8 cellular contexts compared by ENCODE assay signal in genomic region chr10:102280397-102281015, GRCh38. TPM values are rescaled to one million over a fixed set of nuclear protein-coding genes. Genes with fewer than 3 reads are reported as not detected.
DNase-seq lines count a peak whose midpoint lies in the region; ATAC-seq and TF ChIP-seq lines count a peak whose summit lies in the region.

No MANE protein-coding gene starts in this region.

- peak overlapping the region; percentile 68 for H3K4me3 Mint-ChIP-seq in activated CD4-positive, alpha-beta T cell treated with anti-CD3 and anti-CD28 coated beads, Interleukin-2, amount 10 ng/mL, durations not matched to agents 24 days and 14 days
- H3K4me3 Mint-ChIP-seq in activated B cell treated with CpG ODN at 0.5 μM for 24 hours: peak overlapping the region; percentile 55

- no peak overlapping the region for H3K27ac ChIP-seq in stomach smooth muscle (ENCODE audit: low read length)

- peak overlapping the region; percentile 17 to 50 for H3K4me3 ChIP-seq in stomach smooth muscle (ENCODE audit: low read length in 2 of 2)

- peaks cover 9% of the 10 kb centered on the region for H3K4me1 ChIP-seq in stomach smooth muscle (ENCODE audit: control insufficient read depth, insufficient read depth, low read length)

- peak overlapping the region; percentile 77 for H3K27ac Mint-ChIP-seq in activated CD4-positive, alpha-beta T cell treated with anti-CD3 and anti-CD28 coated beads, Interleukin-2, amount 10 ng/mL, durations not matched to agents 24 days and 14 days
- H3K27ac Mint-ChIP-seq in activated B cell treated with CpG ODN at 0.5 μM for 24 hours: peak overlapping the region; percentile 57

- peaks cover 50% of the 10 kb centered on the region for H3K4me1 Mint-ChIP-seq in activated CD4-positive, alpha-beta T cell treated with anti-CD3 and anti-CD28 coated beads, Interleukin-2, amount 10 ng/mL, durations not matched to agents 24 days and 14 days
- peaks cover 32% of the 10 kb centered on the region for H3K4me1 Mint-ChIP-seq in activated B cell treated with CpG ODN at 0.5 μM for 24 hours

- no peak for TF ChIP-seq CTCF in activated B cell treated with CpG ODN at 0.5 μM for 24 hours (IDR thresholded peaks at IDR 0.05)

- no peaks in the 10 kb centered on the region for H3K27me3 ChIP-seq in stomach smooth muscle (ENCODE audit: control insufficient read depth in 1 of 2, insufficient read depth in 2 of 2, low read length in 2 of 2)

- no peaks in the 10 kb centered on the region for H3K27me3 Mint-ChIP-seq in activated CD4-positive, alpha-beta T cell treated with anti-CD3 and anti-CD28 coated beads, Interleukin-2, amount 10 ng/mL, durations not matched to agents 24 days and 14 days
- H3K27me3 Mint-ChIP-seq in activated B cell treated with CpG ODN at 0.5 μM for 24 hours: no peaks in the 10 kb centered on the region

- CTCF ChIA-PET in activated B cell treated with CpG ODN at 0.5 μM for 24 hours (lab: Charles Lee): no interaction called here

- H3K36me3 ChIP-seq in stomach smooth muscle (ENCODE audit: control insufficient read depth in 2 of 2, insufficient read depth in 2 of 2, low read length in 2 of 2): no peaks in the 10 kb centered on the region

- H3K9ac ChIP-seq in stomach smooth muscle (ENCODE audit: low read length in 2 of 2): peak overlapping the region; percentile 6 to 35

- ATAC-seq in activated B cell treated with CpG ODN at 0.5 μM for 24 hours (ENCODE audit: low read depth) (no peak), left cardiac atrium (peak; percentile 93 to 94), GM21786 (IDR thresholded peaks at IDR 0.05; ENCODE audit: unreplicated experiment) (no peak)

- no peaks in the 10 kb centered on the region for H3K9me3 ChIP-seq in stomach smooth muscle (ENCODE audit: control insufficient read depth in 2 of 2, low read length in 2 of 2)

- intact Hi-C loops in activated CD4-positive, alpha-beta T cell treated with anti-CD3 and anti-CD28 coated beads, Interleukin-2, amount 10 ng/mL, durations not matched to agents 24 days and 14 days (cut with micrococcal nuclease): loop anchor here (5.0 kb wide), 2 partner anchors 48 to 57 kb away; no protein-coding TSS in a partner anchor
- intact Hi-C loops in activated B cell treated with CpG ODN at 0.5 μM for 24 hours (cut with micrococcal nuclease): no loop called here
- intact Hi-C loops in left cardiac atrium (cut with DNase I): no loop called here

- H3K36me3 Mint-ChIP-seq in activated CD4-positive, alpha-beta T cell treated with anti-CD3 and anti-CD28 coated beads, Interleukin-2, amount 10 ng/mL, durations not matched to agents 24 days and 14 days (ENCODE audit: low read depth): peaks cover 17% of the 10 kb centered on the region
- H3K36me3 Mint-ChIP-seq in activated B cell treated with CpG ODN at 0.5 μM for 24 hours (ENCODE audit: low read depth): peaks cover 36% of the 10 kb centered on the region

- DNase-seq in activated CD4-positive, alpha-beta T cell treated with anti-CD3 and anti-CD28 coated beads, Interleukin-2, amount 10 ng/mL, durations not matched to agents 24 days and 14 days: no peak
- no peak for DNase-seq in activated CD4-positive, alpha-beta T cell treated with anti-CD3 and anti-CD28 coated beads for 4 hours
- DNase-seq in activated B cell treated with CpG ODN at 0.5 μM for 24 hours (no peak), left cardiac atrium (peak; percentile 44), erythroblast (lab: John Stamatoyannopoulos, UW) (no peak), hippocampal formation (lab: John Stamatoyannopoulos, UW) (no peak)

- H3K9me3 Mint-ChIP-seq in activated CD4-positive, alpha-beta T cell treated with anti-CD3 and anti-CD28 coated beads, Interleukin-2, amount 10 ng/mL, durations not matched to agents 24 days and 14 days: no peaks in the 10 kb centered on the region
- H3K9me3 Mint-ChIP-seq in activated B cell treated with CpG ODN at 0.5 μM for 24 hours: no peaks in the 10 kb centered on the region

- POLR2A ChIA-PET in activated B cell treated with CpG ODN at 0.5 μM for 24 hours (lab: Charles Lee): no interaction called here

- no peak for TF ChIP-seq POLR2A in erythroblast (IDR thresholded peaks at IDR 0.05; ENCODE audit: low read length)

RNA-seq across cellular contexts. Expression of gene GBF1, which starts 35.2 kb away (rescaled TPM):
- total RNA-seq in activated CD4-positive, alpha-beta T cell treated with anti-CD3 and anti-CD28 coated beads, Interleukin-2, amount 10 ng/mL, durations not matched to agents 24 days and 14 days: 45.2 and 47.7 TPM in 2 replicates
- total RNA-seq in activated B cell treated with CpG ODN at 0.5 μM for 24 hours: 40.8 and 44.3 TPM in 2 replicates
- total RNA-seq in left cardiac atrium: 10 to 100 TPM; 27.6 to 32.4 TPM

RNA-seq across cellular contexts. Expression of gene PITX3, which starts 39.2 kb away (rescaled TPM):
- total RNA-seq in activated CD4-positive, alpha-beta T cell treated with anti-CD3 and anti-CD28 coated beads, Interleukin-2, amount 10 ng/mL, durations not matched to agents 24 days and 14 days: 0.54 and 0.86 TPM in 2 replicates
- total RNA-seq in activated B cell treated with CpG ODN at 0.5 μM for 24 hours (not detected in 2 replicates), left cardiac atrium (not detected)

RNA-seq across cellular contexts. Expression of gene ELOVL3, which starts 54.4 kb away (rescaled TPM):
- 0.14 TPM in 1 of 2 replicates, not detected in the other for total RNA-seq in activated CD4-positive, alpha-beta T cell treated with anti-CD3 and anti-CD28 coated beads, Interleukin-2, amount 10 ng/mL, durations not matched to agents 24 days and 14 days
- total RNA-seq in activated B cell treated with CpG ODN at 0.5 μM for 24 hours (not detected in 2 replicates), left cardiac atrium (1 to 10 TPM in 1 of 2 donors, not detected in 1; 1.3 TPM)

Comparison
In these comparisons a context has a peak if more than half of its experiments do, and no peak if none do; other contexts are left out.
1. ATAC-seq: peak in left cardiac atrium (2 of 2); none in activated B cell treated with CpG ODN at 0.5 μM for 24 hours (single experiment) and GM21786 (single experiment).